1 cellular context compared by ENCODE assay signal in genomic region chr14:53399057-53399456, GRCh38.
TF ChIP-seq lines count a peak whose summit lies in the region.

No MANE protein-coding gene starts in this region.

TF ChIP-seq in K562, 482 proteins besides CTCF, POLR2A, EP300 and RAD21 (continued from another document):
- no peak for TF ChIP-seq PATZ1 (CRISPR knock-in tag; IDR thresholded peaks at IDR 0.05; ENCODE audit: borderline replicate concordance)
- TF ChIP-seq LARP7 (IDR thresholded peaks at IDR 0.05) = no peak
- TF ChIP-seq TRIM25 (IDR thresholded peaks at IDR 0.05; ENCODE audit: borderline replicate concordance) = no peak
- no peak for TF ChIP-seq PHF8 (IDR thresholded peaks at IDR 0.05; ENCODE audit: borderline replicate concordance, low read length)
- TF ChIP-seq STAT6 (CRISPR knock-in tag; IDR thresholded peaks at IDR 0.05) = no peak
- no peak for TF ChIP-seq ATF6 (CRISPR knock-in tag; IDR thresholded peaks at IDR 0.05)
- TF ChIP-seq ZNF133 (CRISPR knock-in tag; IDR thresholded peaks at IDR 0.05) = no peak
- no peak for TF ChIP-seq SAFB (IDR thresholded peaks at IDR 0.05; ENCODE audit: borderline replicate concordance, low read depth, low read length)
- no peak for TF ChIP-seq ZBTB2 (IDR thresholded peaks at IDR 0.05)
- TF ChIP-seq PHB2 (IDR thresholded peaks at IDR 0.05; ENCODE audit: low read depth) = no peak
TF ChIP-seq in K562: peak in this region for 0.
